Comparison of ENCODE assay signal across 28 cellular contexts in genomic region chr5:124301222-124301621, GRCh38.
"Had no signal": no experiment of that assay in that cellular context is flagged by ENCODE, and none has a peak within 500 bp of the region (broad histone marks: within the 10 kb centered on the region; RNA-seq: fewer than 3 reads in every experiment).

No MANE protein-coding gene starts in this region.

- H3K27me3 Mint-ChIP-seq: activated CD8-positive, alpha-beta T cell treated with anti-CD3 and anti-CD28 coated beads for 36 hours; activated naive CD8-positive, alpha-beta T cell treated with anti-CD3 and anti-CD28 coated beads, Interleukin-2, amount 10 ng/mL, durations not matched to agents 7 days and 5 days had no signal

- H3K4me3 ChIP-seq: adrenal gland, body of pancreas had no signal

- H3K27me3 ChIP-seq: adrenal gland, body of pancreas had no signal

- H3K9ac ChIP-seq: SK-N-SH had no signal

- H3K4me1 ChIP-seq: adrenal gland, body of pancreas had no signal

- H3K4me1 Mint-ChIP-seq: activated naive CD8-positive, alpha-beta T cell treated with anti-CD3 and anti-CD28 coated beads, Interleukin-2, amount 10 ng/mL, durations not matched to agents 7 days and 5 days had no signal

- H3K27ac Mint-ChIP-seq: activated CD8-positive, alpha-beta T cell treated with anti-CD3 and anti-CD28 coated beads for 36 hours; activated naive CD8-positive, alpha-beta T cell treated with anti-CD3 and anti-CD28 coated beads, Interleukin-2, amount 10 ng/mL, durations not matched to agents 7 days and 5 days; activated T-cell treated with anti-CD3 and anti-CD28 coated beads, Interleukin-2, amount 50 U/mL, for 72 hours; activated T-helper 2 cell treated with anti-CD3 and anti-CD28 coated beads, Interferon-gamma antibody, Interleukin-2, Interleukin-4, amounts not matched to agents 10 μg/mL and 5 μg/mL and 100 μg/mL, durations not matched to agents 14 hours and 24 hours and 36 hours had no signal

- H3K36me3 Mint-ChIP-seq: activated naive CD8-positive, alpha-beta T cell treated with anti-CD3 and anti-CD28 coated beads, Interleukin-2, amount 10 ng/mL, durations not matched to agents 7 days and 5 days had no signal

- H3K9me3 ChIP-seq: adrenal gland, body of pancreas, SK-N-SH had no signal

- H3K36me3 ChIP-seq: adrenal gland had no signal

- H3K4me3 Mint-ChIP-seq: activated CD8-positive, alpha-beta T cell treated with anti-CD3 and anti-CD28 coated beads for 36 hours; activated naive CD8-positive, alpha-beta T cell treated with anti-CD3 and anti-CD28 coated beads, Interleukin-2, amount 10 ng/mL, durations not matched to agents 7 days and 5 days; activated T-cell treated with anti-CD3 and anti-CD28 coated beads, Interleukin-2, amount 50 U/mL, for 72 hours had no signal

- H3K9me3 Mint-ChIP-seq: activated CD8-positive, alpha-beta T cell treated with anti-CD3 and anti-CD28 coated beads for 36 hours; activated naive CD8-positive, alpha-beta T cell treated with anti-CD3 and anti-CD28 coated beads, Interleukin-2, amount 10 ng/mL, durations not matched to agents 7 days and 5 days; activated T-helper 2 cell treated with anti-CD3 and anti-CD28 coated beads, Interferon-gamma antibody, Interleukin-2, Interleukin-4, amounts not matched to agents 10 μg/mL and 5 μg/mL and 100 μg/mL, durations not matched to agents 14 hours and 24 hours and 36 hours had no signal

- H3K27ac ChIP-seq: adrenal gland, body of pancreas had no signal

- DNase-seq: activated CD4-positive, alpha-beta T cell treated with anti-CD3 and anti-CD28 coated beads for 4 hours; activated CD8-positive, alpha-beta memory T cell treated with anti-CD3 and anti-CD28 coated beads, Interleukin-2, amount 50 U/mL, for 4 hours; activated CD8-positive, alpha-beta T cell treated with anti-CD3 and anti-CD28 coated beads for 36 hours; activated gamma-delta T cell treated with Interleukin-2 at 50 U/mL for 16 hours; activated naive CD4-positive, alpha-beta T cell treated with anti-CD3 and anti-CD28 coated beads, Interleukin-2, amount 50 U/mL, for 16 hours; activated naive CD8-positive, alpha-beta T cell treated with anti-CD3 and anti-CD28 coated beads, Interleukin-2, amount 10 ng/mL, durations not matched to agents 7 days and 5 days; activated T-cell treated with anti-CD3 and anti-CD28 coated beads, Interleukin-2, amount 50 U/mL, for 72 hours; adrenal gland; aorta; body of pancreas; central memory CD4-positive, alpha-beta T cell; KG1; NCI-H1048; NCI-H1930; NCI-H2171 treated with DMSO at 0.1 percent for 48 hours; NCI-H345; NCI-H510A treated with DMSO at 0.1 percent for 48 hours; NCI-H69; NK-92 treated with Interleukin-12 subunit alpha and Interleukin-12 subunit beta, amount 100 ng/mL, for 24 hours; OCI-M1; RPMI8226; SK-N-SH; T-helper 1 cell had no signal

- FAIRE-seq: bronchial epithelial cell had no signal

- ATAC-seq: activated CD4-positive, CD25-positive, alpha-beta regulatory T cell treated with anti-CD3 and anti-CD28 coated beads, Interleukin-2, amount 50 U/mL, for 24 hours; activated CD8-positive, alpha-beta T cell treated with anti-CD3 and anti-CD28 coated beads for 36 hours; activated T-cell treated with anti-CD3 and anti-CD28 coated beads, Interleukin-2, amount 50 U/mL, for 72 hours; body of pancreas; Panc1; Right ventricle myocardium inferior had no signal

- H3K4me2 ChIP-seq: SK-N-SH had no signal
